In the genomic region with DNA sequence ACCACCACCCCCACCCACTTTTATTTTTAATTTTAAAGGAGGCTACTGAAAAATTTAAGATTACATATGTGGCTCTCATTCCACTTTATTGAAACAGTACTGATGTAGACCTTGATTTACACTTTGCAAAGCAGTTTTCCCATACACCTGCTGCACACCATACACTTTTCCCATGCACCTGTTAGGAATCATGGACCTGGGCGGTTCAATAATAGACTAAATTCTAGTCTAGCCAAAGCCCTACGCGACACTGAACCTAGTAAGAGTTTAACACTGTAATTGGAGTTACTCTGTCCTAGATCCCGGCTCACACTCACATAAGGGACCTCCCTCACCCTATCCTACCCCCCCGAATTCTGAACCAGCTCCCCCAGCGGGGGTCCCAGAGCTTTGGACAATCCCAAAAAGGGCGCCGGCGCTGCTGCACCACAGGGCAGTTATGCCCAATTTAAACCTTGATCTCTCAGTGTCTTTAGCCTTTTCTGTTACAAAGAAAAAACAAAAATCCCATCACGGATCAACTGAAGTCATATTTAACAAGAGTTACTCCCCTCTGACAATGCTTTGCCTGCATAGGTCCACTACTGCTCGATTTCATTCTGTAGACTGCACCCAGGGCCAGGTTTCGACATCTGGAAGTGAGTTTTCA, we compare ENCODE assay signal across 8 cellular contexts. TPM values are rescaled to one million over a fixed set of nuclear protein-coding genes. Genes with fewer than 3 reads are reported as not detected.
A peak's percentile ranks its signal among the peaks of the same experiment; 100 is the strongest.
DNase-seq lines count a peak whose midpoint lies in the region; ATAC-seq and TF ChIP-seq lines count a peak whose summit lies in the region.

No MANE protein-coding gene starts in this region.

- H3K4me1 Mint-ChIP-seq in CD8-positive, alpha-beta memory T cell: peaks cover 36 to 56% (median 54%) of the 10 kb centered on the region in 3 donors
- H3K4me1 Mint-ChIP-seq in type B pancreatic cell (ENCODE audit: unreplicated experiment): peaks cover 32% of the 10 kb centered on the region

- in situ Hi-C loops in astrocyte of the spinal cord (cut with HindIII; ENCODE audit: low sequenced_read_pairs): no loop called here

- H3K27me3 ChIP-seq in CD8-positive, alpha-beta memory T cell (ENCODE audit: insufficient read depth, low read length, poor library complexity, severe bottlenecking): no peaks in the 10 kb centered on the region

- H3K36me3 ChIP-seq in CD8-positive, alpha-beta memory T cell (ENCODE audit: insufficient read depth, low read length): no peaks in the 10 kb centered on the region

- ATAC-seq in GM21515 (IDR thresholded peaks at IDR 0.05; ENCODE audit: unreplicated experiment): peak; percentile 8

- CTCF ChIA-PET in CD8-positive, alpha-beta memory T cell (lab: Charles Lee): interaction anchor here (1.2 to 4.2 kb wide), 6 partner anchors 16 to 248 kb away, joined by 4 to 27 read pairs (median 9); partner anchors contain the start of gene LRRC1

- H3K27ac Mint-ChIP-seq in CD8-positive, alpha-beta memory T cell: peak overlapping the region; percentile 37 to 97 (median 86)
- peak overlapping the region; percentile 95 for H3K27ac Mint-ChIP-seq in type B pancreatic cell

- peak overlapping the region; percentile 58 for H3K4me3 ChIP-seq in CD8-positive, alpha-beta memory T cell (ENCODE audit: low read length)
- H3K4me3 ChIP-seq in astrocyte of the spinal cord (ENCODE audit: low read depth, low read length) (peak overlapping the region; percentile 70), lower leg skin (ENCODE audit: low read depth, poor library complexity, severe bottlenecking) (peak overlapping the region; percentile 19)

- TF ChIP-seq CTCF in astrocyte of the spinal cord (IDR thresholded peaks at IDR 0.05; ENCODE audit: low read depth, low read length) (no peak), lower leg skin (IDR thresholded peaks at IDR 0.05) (no peak), type B pancreatic cell (conservative IDR thresholded peaks at IDR 0.05) (no peak)

- peak overlapping the region; percentile 15 for H3K27ac ChIP-seq in CD8-positive, alpha-beta memory T cell (ENCODE audit: low read depth, low read length)

- no peak for DNase-seq in CD8-positive, alpha-beta memory T cell
- DNase-seq in HuH-7.5 (ENCODE audit: low spot score) (peak; percentile 29), astrocyte of the spinal cord (ENCODE audit: low read depth, low spot score) (no peak), lower leg skin (ENCODE audit: low spot score in 2 of 2) (no peak), type B pancreatic cell (ENCODE audit: extremely low spot score, unreplicated experiment) (no peak), NCI-H774 (lab: John Stamatoyannopoulos, UW) (no peak), H4 (ENCODE audit: low spot score) (no peak)

- no peaks in the 10 kb centered on the region for H3K9me3 ChIP-seq in CD8-positive, alpha-beta memory T cell (ENCODE audit: low read length)

- peaks cover 29% of the 10 kb centered on the region for H3K4me1 ChIP-seq in CD8-positive, alpha-beta memory T cell (ENCODE audit: insufficient read depth, low read length)

- intact Hi-C loops in lower leg skin (cut with DNase I; ENCODE audit: low total_unique reads): no loop called here

- peaks cover 0 to 2% (median 0%) of the 10 kb centered on the region in 5 donors for H3K9me3 Mint-ChIP-seq in CD8-positive, alpha-beta memory T cell
- H3K9me3 Mint-ChIP-seq in type B pancreatic cell: no peaks in the 10 kb centered on the region

- no peak for TF ChIP-seq POLR2A in lower leg skin (IDR thresholded peaks at IDR 0.05)

- no peaks in the 10 kb centered on the region for H3K27me3 Mint-ChIP-seq in CD8-positive, alpha-beta memory T cell
- H3K27me3 Mint-ChIP-seq in type B pancreatic cell: peaks cover 4% of the 10 kb centered on the region

- peaks cover 0 to 7% (median 0%) of the 10 kb centered on the region in 3 donors for H3K36me3 Mint-ChIP-seq in CD8-positive, alpha-beta memory T cell
- H3K36me3 Mint-ChIP-seq in type B pancreatic cell: no peaks in the 10 kb centered on the region

- peak overlapping the region; percentile 85 to 95 (median 89) for H3K4me3 Mint-ChIP-seq in CD8-positive, alpha-beta memory T cell
- peak overlapping the region; percentile 95 for H3K4me3 Mint-ChIP-seq in type B pancreatic cell

- POLR2A ChIA-PET in CD8-positive, alpha-beta memory T cell (lab: Charles Lee): interaction anchor here (1.9 to 2.5 kb wide), 2 partner anchors 100 to 105 kb away, joined by 8 to 13 read pairs; no protein-coding TSS in a partner anchor

- 10 to 14% methylated on average over 12 of the region's 12 CpGs for WGBS in lower leg skin, 2 donors

RNA-seq across cellular contexts. Expression of gene GCLC, which starts 2.4 kb away (rescaled TPM):
- 10 to 100 TPM; 33.3 to 37.1 TPM for total RNA-seq in CD8-positive, alpha-beta memory T cell
- 18.5 TPM for polyA plus RNA-seq in CD8-positive, alpha-beta memory T cell
- total RNA-seq in lower leg skin: 10 to 100 TPM; 29.2 to 34.1 (median 30.2) TPM
- total RNA-seq in type B pancreatic cell (ENCODE audit: low replicate concordance): 54.6 and 123 TPM in 2 replicates
- total RNA-seq in H4 (2014; rRNA removed; shearing (Covaris generic)): 58.5 and 65.4 TPM in 2 replicates

Comparison
In these comparisons a context has a peak if more than half of its experiments do, and no peak if none do; other contexts are left out.
1. H3K4me3 ChIP-seq: peak in every context shown above with its lines; median percentile 70 in astrocyte of the spinal cord; 58 in CD8-positive, alpha-beta memory T cell; 19 in lower leg skin.